ENCODE assay signal across 8 cellular contexts in genomic region chr17:73309727-73310555, GRCh38. TPM values are rescaled to one million over a fixed set of nuclear protein-coding genes. Genes with fewer than 3 reads are reported as not detected.
DNase-seq lines count a peak whose midpoint lies in the region; ATAC-seq and TF ChIP-seq lines count a peak whose summit lies in the region.

No MANE protein-coding gene starts in this region.

- H3K4me1 ChIP-seq in foreskin keratinocyte: peaks cover 26% of the 10 kb centered on the region

- no peaks in the 10 kb centered on the region for H3K27me3 ChIP-seq in WERI-Rb-1 (ENCODE audit: insufficient read depth, low read depth, severe bottlenecking)
- H3K27me3 ChIP-seq in foreskin keratinocyte: no peaks in the 10 kb centered on the region

- DNase-seq in NCI-H2227 (lab: John Stamatoyannopoulos, UW; ENCODE audit: unreplicated experiment) (peak; percentile 38), NCI-H2227 treated with DMSO at 0.1 percent for 48 hours (lab: John Stamatoyannopoulos, UW) (no peak), WERI-Rb-1 (peak; percentile 67), foreskin keratinocyte (no peak), retina (peak; percentile 82), NCI-H748 (lab: John Stamatoyannopoulos, UW; ENCODE audit: unreplicated experiment) (no peak), GDM1 (lab: John Stamatoyannopoulos, UW) (no peak)
- DNase-seq in NK-92 treated with Interleukin-12 subunit alpha and Interleukin-12 subunit beta, amount 100 ng/mL, for 24 hours (lab: John Stamatoyannopoulos, UW): no peak

- H3K36me3 ChIP-seq in WERI-Rb-1: peaks cover 23% of the 10 kb centered on the region

- no peak for TF ChIP-seq CTCF in WERI-Rb-1 (IDR thresholded peaks at IDR 0.05; ENCODE audit: low read depth, low read length)
- no peak for TF ChIP-seq CTCF in foreskin keratinocyte (conservative IDR thresholded peaks at IDR 0.05)

- peak overlapping the region; percentile 93 for H3K27ac ChIP-seq in WERI-Rb-1
- peak overlapping the region; percentile 91 for H3K27ac ChIP-seq in foreskin keratinocyte

- H3K4me3 ChIP-seq in WERI-Rb-1 (ENCODE audit: low read depth, low read length): peak overlapping the region; percentile 98

- no peak for ATAC-seq in foreskin keratinocyte

- H3K9me3 ChIP-seq in WERI-Rb-1 (ENCODE audit: severe bottlenecking): no peaks in the 10 kb centered on the region

RNA-seq across cellular contexts. Expression of gene CDC42EP4, which starts 1.9 kb away (rescaled TPM):
- 18.7 and 20.3 TPM in 2 replicates for total RNA-seq in foreskin keratinocyte
- 14.5 and 16.4 TPM in 2 replicates for polyA plus RNA-seq in foreskin keratinocyte

RNA-seq across cellular contexts. Expression of gene CPSF4L, which starts 48.3 kb away (rescaled TPM):
- total RNA-seq in foreskin keratinocyte: not detected in 2 replicates
- polyA plus RNA-seq in foreskin keratinocyte: not detected in 2 replicates

Comparison
In these comparisons a context has a peak if more than half of its experiments do, and no peak if none do; other contexts are left out.
1. DNase-seq: peak in NCI-H2227 (single experiment), WERI-Rb-1 (single experiment) and retina (single experiment); none in NCI-H2227 treated with DMSO at 0.1 percent for 48 hours (single experiment), foreskin keratinocyte (0 of 2), NK-92 treated with Interleukin-12 subunit alpha and Interleukin-12 subunit beta, amount 100 ng/mL, for 24 hours (single experiment), NCI-H748 (single experiment) and GDM1 (single experiment).